In genomic region chr1:20080441-20081330, GRCh38 we compare ENCODE assay signal across 1 cellular context.
TF ChIP-seq lines count a peak whose summit lies in the region.

No MANE protein-coding gene starts in this region.

TF ChIP-seq in GM12878, 131 proteins besides CTCF, POLR2A, EP300 and RAD21 (continues in another document):
- TF ChIP-seq BCLAF1 (IDR thresholded peaks at IDR 0.05) (no peak), TAF1 (IDR thresholded peaks at IDR 0.05; ENCODE audit: borderline replicate concordance, low read depth, low read length) (no peak), POU2F2 (IDR thresholded peaks at IDR 0.05; ENCODE audit: borderline replicate concordance, low read depth, low read length) (no peak), MTA3 (IDR thresholded peaks at IDR 0.05; ENCODE audit: borderline replicate concordance, low read length) (no peak), MYB (IDR thresholded peaks at IDR 0.05; ENCODE audit: borderline replicate concordance, low read depth, low read length) (no peak), HDGF (IDR thresholded peaks at IDR 0.05) (no peak), GATAD2B (conservative IDR thresholded peaks at IDR 0.05; ENCODE audit: low read depth) (peak; percentile 28; the same call in 1 of the 2 replicates), ZBTB33 (IDR thresholded peaks at IDR 0.05) (no peak), RUNX3 (IDR thresholded peaks at IDR 0.05; ENCODE audit: low read length) (peak; percentile 90), YY1 (IDR thresholded peaks at IDR 0.05; ENCODE audit: low read depth, low read length) (no peak), RELA (IDR thresholded peaks at IDR 0.05; ENCODE audit: borderline replicate concordance, partially characterized antibody) (no peak), PAX5 (IDR thresholded peaks at IDR 0.05; ENCODE audit: borderline replicate concordance, low read depth, low read length) (no peak), MLLT1 (IDR thresholded peaks at IDR 0.05) (peak; percentile 55; the same call in 1 of the 2 replicates), TARDBP (IDR thresholded peaks at IDR 0.05; ENCODE audit: borderline replicate concordance) (no peak), ZBED1 (IDR thresholded peaks at IDR 0.05; ENCODE audit: borderline replicate concordance) (no peak), SREBF1 (IDR thresholded peaks at IDR 0.05; ENCODE audit: low read length) (no peak), CEBPZ (IDR thresholded peaks at IDR 0.05; ENCODE audit: low read depth, low read length) (no peak), RBBP5 (conservative IDR thresholded peaks at IDR 0.05) (no peak), USF1 (IDR thresholded peaks at IDR 0.05; ENCODE audit: borderline replicate concordance, extremely low read length, insufficient read depth, low read depth, low read length) (no peak), NFXL1 (IDR thresholded peaks at IDR 0.05; ENCODE audit: borderline replicate concordance) (no peak), SPI1 (IDR thresholded peaks at IDR 0.05; ENCODE audit: borderline replicate concordance, insufficient read depth, low read depth, low read length) (peak; percentile 85; the same call in 1 of the 2 replicates), ZNF24 (IDR thresholded peaks at IDR 0.05) (no peak; the same call in 1 of the 2 replicates), HCFC1 (IDR thresholded peaks at IDR 0.05; ENCODE audit: low read length) (no peak), NRF1 (conservative IDR thresholded peaks at IDR 0.05; ENCODE audit: low read depth, low read length) (no peak), MTA2 (IDR thresholded peaks at IDR 0.05; ENCODE audit: low read depth) (peak; percentile 77), CUX1 (IDR thresholded peaks at IDR 0.05; ENCODE audit: insufficient replicate concordance, low read depth, low read length) (no peak), NBN (IDR thresholded peaks at IDR 0.05) (0 out of 2 replicates have a peak, but pooled peaks have one; percentile 58), USF2 (IDR thresholded peaks at IDR 0.05; ENCODE audit: borderline replicate concordance, low read depth, low read length) (no peak), IRF3 (IDR thresholded peaks at IDR 0.05) (no peak), PBX3 (IDR thresholded peaks at IDR 0.05; ENCODE audit: insufficient replicate concordance, low read depth, low read length) (no peak), CHD1 (IDR thresholded peaks at IDR 0.05; ENCODE audit: low read depth, low read length) (no peak), EED (IDR thresholded peaks at IDR 0.05; ENCODE audit: low read depth) (peak; percentile 47; the same call in 1 of the 2 replicates), RELB (IDR thresholded peaks at IDR 0.05; ENCODE audit: low read depth) (peak; percentile 69; the same call in 1 of the 2 replicates), ZNF217 (IDR thresholded peaks at IDR 0.05) (no peak), ZNF622 (IDR thresholded peaks at IDR 0.05) (no peak), CEBPB (IDR thresholded peaks at IDR 0.05; ENCODE audit: borderline replicate concordance in 1 of 2, low read depth in 2 of 2, low read length in 2 of 2) (no peak), TCF7 (IDR thresholded peaks at IDR 0.05; ENCODE audit: borderline replicate concordance) (no peak), CHD2 (IDR thresholded peaks at IDR 0.05; ENCODE audit: borderline replicate concordance, low read depth, low read length) (peak; percentile 54; the same call in 1 of the 2 replicates)
